1 cellular context compared by ENCODE assay signal in the genomic region with DNA sequence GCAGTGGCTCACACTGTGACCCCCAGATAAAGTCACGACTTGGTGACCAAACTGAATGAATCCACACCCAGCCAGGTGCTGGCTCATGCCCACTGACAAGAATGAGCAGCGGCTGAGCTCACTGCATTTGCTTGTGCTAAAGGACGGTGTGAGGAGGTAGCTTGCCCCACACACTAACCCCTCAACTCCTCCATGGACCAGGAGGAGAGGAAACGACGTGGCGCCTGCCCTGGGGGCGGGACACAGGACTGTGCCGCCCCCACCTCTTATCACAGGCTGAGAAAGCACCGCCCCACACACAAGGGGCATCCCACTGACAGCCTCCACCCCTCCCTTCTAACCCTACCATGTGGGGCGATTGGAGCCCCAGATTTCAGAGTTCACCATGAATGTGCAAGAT.
TF ChIP-seq lines count a peak whose summit lies in the region.

No MANE protein-coding gene starts in this region.

TF ChIP-seq in HEK293, 187 proteins besides CTCF, POLR2A, EP300 and RAD21 (continued from another document):
- TF ChIP-seq, protein P1, sequence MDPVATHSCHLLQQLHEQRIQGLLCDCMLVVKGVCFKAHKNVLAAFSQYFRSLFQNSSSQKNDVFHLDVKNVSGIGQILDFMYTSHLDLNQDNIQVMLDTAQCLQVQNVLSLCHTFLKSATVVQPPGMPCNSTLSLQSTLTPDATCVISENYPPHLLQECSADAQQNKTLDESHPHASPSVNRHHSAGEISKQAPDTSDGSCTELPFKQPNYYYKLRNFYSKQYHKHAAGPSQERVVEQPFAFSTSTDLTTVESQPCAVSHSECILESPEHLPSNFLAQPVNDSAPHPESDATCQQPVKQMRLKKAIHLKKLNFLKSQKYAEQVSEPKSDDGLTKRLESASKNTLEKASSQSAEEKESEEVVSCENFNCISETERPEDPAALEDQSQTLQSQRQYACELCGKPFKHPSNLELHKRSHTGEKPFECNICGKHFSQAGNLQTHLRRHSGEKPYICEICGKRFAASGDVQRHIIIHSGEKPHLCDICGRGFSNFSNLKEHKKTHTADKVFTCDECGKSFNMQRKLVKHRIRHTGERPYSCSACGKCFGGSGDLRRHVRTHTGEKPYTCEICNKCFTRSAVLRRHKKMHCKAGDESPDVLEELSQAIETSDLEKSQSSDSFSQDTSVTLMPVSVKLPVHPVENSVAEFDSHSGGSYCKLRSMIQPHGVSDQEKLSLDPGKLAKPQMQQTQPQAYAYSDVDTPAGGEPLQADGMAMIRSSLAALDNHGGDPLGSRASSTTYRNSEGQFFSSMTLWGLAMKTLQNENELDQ (tag by site-specific recombination; IDR thresholded peaks at IDR 0.05; ENCODE audit: low read depth) = no peak
- TF ChIP-seq ZFHX2 (tag by site-specific recombination; conservative IDR thresholded peaks at IDR 0.05) = 0 out of 2 replicates have a peak, but pooled peaks have one; percentile 16
- no peak for TF ChIP-seq ZNF510 (tag by site-specific recombination; IDR thresholded peaks at IDR 0.05; ENCODE audit: insufficient replicate concordance)
- no peak for TF ChIP-seq ZNF561 (tag by site-specific recombination; IDR thresholded peaks at IDR 0.05; ENCODE audit: borderline replicate concordance)
